In genomic region chr2:231360881-231361294, GRCh38 we compare ENCODE assay signal across 1 cellular context.
TF ChIP-seq lines count a peak whose summit lies in the region.

No MANE protein-coding gene starts in this region.

TF ChIP-seq in GM23338, 12 proteins besides CTCF, POLR2A, EP300 and RAD21 (continued from another document):
- TF ChIP-seq ZNF462 (CRISPR knock-in tag; IDR thresholded peaks at IDR 0.05) (no peak), ZNF114 (CRISPR knock-in tag; IDR thresholded peaks at IDR 0.05) (no peak), NANOG (IDR thresholded peaks at IDR 0.05; ENCODE audit: borderline replicate concordance) (no peak)
